8 cellular contexts compared by ENCODE assay signal in the genomic region with DNA sequence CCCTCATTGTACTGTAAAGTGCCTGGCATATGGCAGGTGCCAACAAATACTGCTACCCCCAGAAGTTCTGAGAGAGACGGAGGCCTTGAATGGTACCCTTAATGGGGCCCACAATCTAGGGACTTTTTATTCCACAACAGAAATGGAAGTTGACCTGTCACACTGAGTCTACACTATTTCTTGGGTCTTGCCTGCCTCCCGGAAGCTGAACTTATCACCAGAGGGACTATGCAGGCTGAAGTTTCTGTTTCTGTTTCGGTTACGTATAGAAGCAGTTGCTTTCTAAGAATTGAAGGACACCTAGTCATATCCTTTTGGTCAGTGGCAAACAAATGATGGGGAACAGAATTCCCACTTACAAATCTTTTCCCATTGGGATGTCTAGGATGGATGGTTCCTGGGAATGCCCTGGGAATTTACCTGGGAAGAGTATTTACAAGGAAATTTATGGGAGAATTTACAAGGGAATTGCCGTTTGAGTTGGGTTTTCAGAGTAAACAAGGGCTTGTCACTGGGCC.
DNase-seq lines count a peak whose midpoint lies in the region; ATAC-seq, FAIRE-seq and TF ChIP-seq lines count a peak whose summit lies in the region.

No MANE protein-coding gene starts in this region.

- H3K4me3 ChIP-seq in prostate gland = no peak overlapping the region
- H3K4me3 ChIP-seq in pancreas = no peak overlapping the region

- H3K36me3 Mint-ChIP-seq in activated T-helper 1 cell treated with anti-CD3 and anti-CD28 coated beads, Interleukin-12 subunit alpha, Interleukin-12 subunit beta, Interleukin-2, Interleukin-4 antibody, amounts not matched to agents 30 ng/mL and 10 ng/mL and 1 ng/mL, durations not matched to agents 14 hours and 24 hours and 36 hours (ENCODE audit: low read depth) = no peaks in the 10 kb centered on the region

- WGBS in prostate gland = 69% methylated on average over 5 of the region's 5 CpGs
- WGBS in pancreas, 2 donors = 86 to 89% methylated on average over 5 of the region's 5 CpGs

- no peak for FAIRE-seq in pancreas (lab: Jason Lieb, UNC)

- H3K4me1 Mint-ChIP-seq in activated T-helper 1 cell treated with anti-CD3 and anti-CD28 coated beads, Interleukin-12 subunit alpha, Interleukin-12 subunit beta, Interleukin-2, Interleukin-4 antibody, amounts not matched to agents 30 ng/mL and 10 ng/mL and 1 ng/mL, durations not matched to agents 14 hours and 24 hours and 36 hours (ENCODE audit: low read depth) = peaks cover 41% of the 10 kb centered on the region

- no peak for TF ChIP-seq POLR2A in prostate gland (IDR thresholded peaks at IDR 0.05)

- no peaks in the 10 kb centered on the region for H3K27me3 Mint-ChIP-seq in activated T-helper 1 cell treated with anti-CD3 and anti-CD28 coated beads, Interleukin-12 subunit alpha, Interleukin-12 subunit beta, Interleukin-2, Interleukin-4 antibody, amounts not matched to agents 30 ng/mL and 10 ng/mL and 1 ng/mL, durations not matched to agents 14 hours and 24 hours and 36 hours (ENCODE audit: insufficient read depth)

- no peak for TF ChIP-seq CTCF in C4-2B (conservative IDR thresholded peaks at IDR 0.05)
- TF ChIP-seq CTCF in prostate gland (IDR thresholded peaks at IDR 0.05) = no peak
- no peak for TF ChIP-seq CTCF in pancreas (IDR thresholded peaks at IDR 0.05)

- peak overlapping the region; percentile 47 for H3K4me3 Mint-ChIP-seq in activated T-helper 1 cell treated with anti-CD3 and anti-CD28 coated beads, Interleukin-12 subunit alpha, Interleukin-12 subunit beta, Interleukin-2, Interleukin-4 antibody, amounts not matched to agents 30 ng/mL and 10 ng/mL and 1 ng/mL, durations not matched to agents 14 hours and 24 hours and 36 hours

- peak overlapping the region; percentile 89 for H3K27ac Mint-ChIP-seq in activated T-helper 1 cell treated with anti-CD3 and anti-CD28 coated beads, Interleukin-12 subunit alpha, Interleukin-12 subunit beta, Interleukin-2, Interleukin-4 antibody, amounts not matched to agents 30 ng/mL and 10 ng/mL and 1 ng/mL, durations not matched to agents 14 hours and 24 hours and 36 hours

- H3K27me3 ChIP-seq in prostate gland (replicated peaks; ENCODE audit: insufficient read depth) (no peaks in the 10 kb centered on the region), pancreas (no peaks in the 10 kb centered on the region)

- no peaks in the 10 kb centered on the region for H3K9me3 ChIP-seq in prostate gland
- no peaks in the 10 kb centered on the region for H3K9me3 ChIP-seq in pancreas

- H3K36me3 ChIP-seq in prostate gland = no peaks in the 10 kb centered on the region
- H3K36me3 ChIP-seq in pancreas = no peaks in the 10 kb centered on the region

- H3K27ac ChIP-seq in C4-2B = peak overlapping the region; percentile 45
- H3K27ac ChIP-seq in prostate gland = no peak overlapping the region
- H3K27ac ChIP-seq in pancreas = no peak overlapping the region

- peak; percentile 39 for DNase-seq in activated T-helper 1 cell treated with anti-CD3 and anti-CD28 coated beads, Interleukin-12 subunit alpha, Interleukin-12 subunit beta, Interleukin-2, Interleukin-4 antibody, amounts not matched to agents 30 ng/mL and 10 ng/mL and 1 ng/mL, durations not matched to agents 14 hours and 24 hours and 36 hours (ENCODE audit: low spot score)
- DNase-seq in stimulated activated CD4-positive, alpha-beta T cell treated with anti-CD3 and anti-CD28 coated beads, Interleukin-4, amount 100 ng/mL, for 24 hours = peak; percentile 15
- DNase-seq in prostate gland (ENCODE audit: low spot score) = no peak
- DNase-seq in NCI-H1694 treated with DMSO at 0.1 percent for 48 hours (lab: John Stamatoyannopoulos, UW) = no peak
- DNase-seq in pancreas = no peak

- ATAC-seq in GM19351 (IDR thresholded peaks at IDR 0.05; ENCODE audit: unreplicated experiment) (peak; percentile 73), HG03354 (IDR thresholded peaks at IDR 0.05; ENCODE audit: poor library complexity, severe bottlenecking, unreplicated experiment) (peak; percentile 79), pancreas (no peak)

- H3K4me1 ChIP-seq in prostate gland (replicated peaks) (no peaks in the 10 kb centered on the region), pancreas (peaks cover 0 to 7% (median 0%) of the 10 kb centered on the region in 3 donors)

- intact Hi-C loops in activated T-helper 1 cell treated with anti-CD3 and anti-CD28 coated beads, Interleukin-12 subunit alpha, Interleukin-12 subunit beta, Interleukin-2, Interleukin-4 antibody, amounts not matched to agents 30 ng/mL and 10 ng/mL and 1 ng/mL, durations not matched to agents 14 hours and 24 hours and 36 hours (cut with micrococcal nuclease) = loop anchor here (1.0 to 10.0 kb wide), 3 partner anchors 76 to 212 kb away; partner anchors contain the start of genes HS1BP3 and RHOB
- intact Hi-C loops in prostate gland (cut with DNase I) (loop anchor here (5.0 kb wide), 1 partner anchor 39 kb away; no protein-coding TSS in a partner anchor), pancreas (cut with DNase I) (no loop called here)

- peaks cover 5% of the 10 kb centered on the region for H3K9me3 Mint-ChIP-seq in activated T-helper 1 cell treated with anti-CD3 and anti-CD28 coated beads, Interleukin-12 subunit alpha, Interleukin-12 subunit beta, Interleukin-2, Interleukin-4 antibody, amounts not matched to agents 30 ng/mL and 10 ng/mL and 1 ng/mL, durations not matched to agents 14 hours and 24 hours and 36 hours

Comparison
In these comparisons a context has a peak if more than half of its experiments do, and no peak if none do; other contexts are left out.
1. ATAC-seq: peak in GM19351 (single experiment) and HG03354 (single experiment); none in pancreas (0 of 4).
2. DNase-seq: peak in activated T-helper 1 cell treated with anti-CD3 and anti-CD28 coated beads, Interleukin-12 subunit alpha, Interleukin-12 subunit beta, Interleukin-2, Interleukin-4 antibody, amounts not matched to agents 30 ng/mL and 10 ng/mL and 1 ng/mL, durations not matched to agents 14 hours and 24 hours and 36 hours (single experiment) and stimulated activated CD4-positive, alpha-beta T cell treated with anti-CD3 and anti-CD28 coated beads, Interleukin-4, amount 100 ng/mL, for 24 hours (single experiment); none in prostate gland (single experiment), NCI-H1694 treated with DMSO at 0.1 percent for 48 hours (single experiment) and pancreas (0 of 6).
3. intact Hi-C loops: an anchor here in activated T-helper 1 cell treated with anti-CD3 and anti-CD28 coated beads, Interleukin-12 subunit alpha, Interleukin-12 subunit beta, Interleukin-2, Interleukin-4 antibody, amounts not matched to agents 30 ng/mL and 10 ng/mL and 1 ng/mL, durations not matched to agents 14 hours and 24 hours and 36 hours (1.0 to 10.0 kb wide) and prostate gland (5.0 kb wide); none called in pancreas.